7 cellular contexts compared by ENCODE assay signal in genomic region chr17:32007463-32008298, GRCh38.
A peak's percentile ranks its signal among the peaks of the same experiment; 100 is the strongest.
DNase-seq lines count a peak whose midpoint lies in the region; ATAC-seq and TF ChIP-seq lines count a peak whose summit lies in the region.

No MANE protein-coding gene starts in this region.

- no peaks in the 10 kb centered on the region for H3K9me3 ChIP-seq in effector memory CD4-positive, alpha-beta T cell (ENCODE audit: control insufficient read depth, low read length)

- peak overlapping the region; percentile 74 for H3K27ac ChIP-seq in effector memory CD4-positive, alpha-beta T cell (ENCODE audit: insufficient read depth, low read length, poor library complexity, severe bottlenecking)

- CTCF ChIA-PET in HEK293T (lab: Yijun Ruan, JAX): interaction anchor here (0.6 to 2.0 kb wide), 7 partner anchors 9 to 596 kb away, joined by 3 to 8 read pairs (median 3); no protein-coding TSS in a partner anchor

- peaks cover 6% of the 10 kb centered on the region for H3K4me1 ChIP-seq in effector memory CD4-positive, alpha-beta T cell (ENCODE audit: control insufficient read depth, insufficient read depth, low read length, poor library complexity, severe bottlenecking)

- peak overlapping the region; percentile 86 for H3K27ac Mint-ChIP-seq in memory B cell

- TF ChIP-seq CTCF in GM13977 (IDR thresholded peaks at IDR 0.05; ENCODE audit: extremely low read depth, insufficient read depth, missing control alignments): no peak

- peak overlapping the region; percentile 94 for H3K4me3 ChIP-seq in effector memory CD4-positive, alpha-beta T cell (ENCODE audit: insufficient read depth, low read depth, low read length, poor library complexity, severe bottlenecking)

- peak; percentile 59 for DNase-seq in GM13977 (ENCODE audit: low spot score)
- peak; percentile 20 for DNase-seq in HEK293T (ENCODE audit: extremely low spot score)
- DNase-seq in NCI-H1105 (lab: John Stamatoyannopoulos, UW): peak; percentile 20
- DNase-seq in activated CD4-positive, alpha-beta T cell treated with anti-CD3 and anti-CD28 coated beads, Interleukin-2, amount 50 U/mL, for 1 hour: peak; percentile 26
- DNase-seq in effector memory CD4-positive, alpha-beta T cell: peak; percentile 7 to 17 (median 14)
- DNase-seq in memory B cell (ENCODE audit: low spot score in 2 of 2): peak; percentile 9 to 36
- DNase-seq in stimulated activated CD8-positive, alpha-beta memory T cell treated with anti-CD3 and anti-CD28 coated beads, Interleukin-4, amount 100 ng/mL, for 24 hours (ENCODE audit: low read depth): peak; percentile 7

- in situ Hi-C loops in GM13977 (cut with MboI; ENCODE audit: low pct_unique_long_range_greater_than_20kb, low sequenced_read_pairs, unreplicated experiment): no loop called here

- H3K9me3 Mint-ChIP-seq in memory B cell: no peaks in the 10 kb centered on the region

- H3K4me3 Mint-ChIP-seq in memory B cell: peak overlapping the region; percentile 96

- H3K27me3 Mint-ChIP-seq in memory B cell: no peaks in the 10 kb centered on the region

- H3K4me1 Mint-ChIP-seq in memory B cell: peaks cover 26% of the 10 kb centered on the region

- no peaks in the 10 kb centered on the region for H3K36me3 Mint-ChIP-seq in memory B cell

- peak; percentile 41 for ATAC-seq in memory B cell (ENCODE audit: low read depth)

- no peaks in the 10 kb centered on the region for H3K27me3 ChIP-seq in effector memory CD4-positive, alpha-beta T cell (replicated peaks; ENCODE audit: control insufficient read depth, insufficient read depth, low read length, poor library complexity, severe bottlenecking)

- POLR2A ChIA-PET in HEK293T (lab: Yijun Ruan, JAX): interaction anchor here (0.6 to 1.5 kb wide), 5 partner anchors 9 to 134 kb away, joined by 3 to 7 read pairs (median 3); partner anchors contain the start of gene RHOT1

- H3K36me3 ChIP-seq in effector memory CD4-positive, alpha-beta T cell (ENCODE audit: control insufficient read depth, insufficient read depth, low read length): no peaks in the 10 kb centered on the region

TF ChIP-seq in HEK293T, 16 proteins besides CTCF, POLR2A, EP300 and RAD21:
- no peak for TF ChIP-seq SP1 (IDR thresholded peaks at IDR 0.05)
- no peak for TF ChIP-seq L3MBTL2 (conservative IDR thresholded peaks at IDR 0.05)
- TF ChIP-seq CTBP1 (IDR thresholded peaks at IDR 0.05; ENCODE audit: borderline replicate concordance): no peak
- TF ChIP-seq LEF1 (IDR thresholded peaks at IDR 0.05; ENCODE audit: borderline replicate concordance): no peak

Comparison
In these comparisons a context has a peak if more than half of its experiments do, and no peak if none do; other contexts are left out.
1. Peak in every context shown above with its lines: DNase-seq, ATAC-seq, H3K4me3 ChIP-seq and H3K27ac ChIP-seq.
2. DNase-seq: peak in every context shown above with its lines; median percentile 59 in GM13977; 26 in activated CD4-positive, alpha-beta T cell treated with anti-CD3 and anti-CD28 coated beads, Interleukin-2, amount 50 U/mL, for 1 hour; 22 in memory B cell; 20 in HEK293T; 20 in NCI-H1105; 14 in effector memory CD4-positive, alpha-beta T cell; 7 in stimulated activated CD8-positive, alpha-beta memory T cell treated with anti-CD3 and anti-CD28 coated beads, Interleukin-4, amount 100 ng/mL, for 24 hours.